ENCODE assay signal across 8 cellular contexts in the genomic region with DNA sequence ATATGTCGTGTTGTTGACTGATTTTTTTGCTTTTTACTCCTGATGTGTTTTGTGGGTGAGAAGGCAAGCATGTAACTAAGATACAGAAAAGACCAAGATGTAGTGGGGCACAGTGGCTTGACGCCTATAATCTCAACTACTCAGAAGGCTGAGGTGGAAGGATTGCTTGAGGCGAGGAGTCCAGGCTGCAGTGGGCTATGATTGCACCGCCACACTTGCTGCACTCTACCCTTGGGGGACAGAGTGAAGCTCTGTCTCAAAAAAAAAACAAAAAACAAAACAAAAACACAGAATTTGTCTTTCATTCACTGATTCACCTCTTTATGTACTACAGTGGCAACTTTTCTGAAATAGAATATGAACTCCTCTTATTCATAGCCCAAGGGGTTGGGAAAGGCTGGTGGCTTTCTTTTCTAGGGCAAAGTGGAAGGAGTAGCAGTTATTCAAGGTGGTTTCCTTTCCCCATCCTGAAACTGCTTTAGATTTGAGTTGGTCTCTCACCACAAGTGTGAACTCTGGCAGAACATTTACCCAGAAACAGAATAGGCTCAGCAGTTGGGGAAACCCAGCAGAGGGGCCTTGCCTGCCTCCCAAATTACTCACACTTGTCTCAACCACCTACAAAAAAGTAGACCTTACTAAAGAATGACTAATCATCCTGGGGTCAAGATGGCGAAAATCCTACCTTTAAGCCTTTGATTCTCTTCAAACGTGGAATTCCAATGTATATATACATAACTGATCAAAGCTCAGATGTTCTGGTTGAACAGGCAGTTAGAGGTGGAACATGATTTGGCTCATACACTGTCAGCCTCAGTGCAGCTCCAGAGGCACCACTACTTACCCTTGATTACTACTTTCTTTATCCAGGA. TPM values are rescaled to one million over a fixed set of nuclear protein-coding genes. Genes with fewer than 3 reads are reported as not detected.
DNase-seq lines count a peak whose midpoint lies in the region; ATAC-seq lines count a peak whose summit lies in the region.

No MANE protein-coding gene starts in this region.

- peak overlapping the region; percentile 54 for H3K4me3 Mint-ChIP-seq in activated CD4-positive, alpha-beta T cell treated with anti-CD3 and anti-CD28 coated beads for 36 hours
- H3K4me3 Mint-ChIP-seq in activated T-cell treated with anti-CD3 and anti-CD28 coated beads, Interleukin-2, amount 50 U/mL, for 72 hours, result peak overlapping the region; percentile 74 to 79

- ATAC-seq in activated CD4-positive, alpha-beta T cell treated with anti-CD3 and anti-CD28 coated beads for 36 hours, result peak; percentile 89
- peak; percentile 83 for ATAC-seq in HG03460 (IDR thresholded peaks at IDR 0.05; ENCODE audit: unreplicated experiment)
- ATAC-seq in activated T-cell treated with anti-CD3 and anti-CD28 coated beads, Interleukin-2, amount 50 U/mL, for 72 hours (replicated peaks in 1 of 2), result peak; percentile 92 to 94

- H3K4me1 Mint-ChIP-seq in activated CD4-positive, alpha-beta T cell treated with anti-CD3 and anti-CD28 coated beads for 36 hours, result peaks cover 91% of the 10 kb centered on the region
- H3K4me1 Mint-ChIP-seq in activated T-cell treated with anti-CD3 and anti-CD28 coated beads, Interleukin-2, amount 50 U/mL, for 72 hours (ENCODE audit: low read depth), result peaks cover 98% of the 10 kb centered on the region

- no peaks in the 10 kb centered on the region for H3K27me3 Mint-ChIP-seq in activated CD4-positive, alpha-beta T cell treated with anti-CD3 and anti-CD28 coated beads for 36 hours
- H3K27me3 Mint-ChIP-seq in activated T-cell treated with anti-CD3 and anti-CD28 coated beads, Interleukin-2, amount 50 U/mL, for 72 hours (ENCODE audit: low read depth), result no peaks in the 10 kb centered on the region

- POLR2A ChIA-PET in activated CD4-positive, alpha-beta T cell treated with anti-CD3 and anti-CD28 coated beads for 36 hours (lab: Charles Lee), result interaction anchor here (0.6 to 1.3 kb wide), 2 partner anchors 30 to 869 kb away, joined by 4 read pairs; no protein-coding TSS in a partner anchor

- peaks cover 47% of the 10 kb centered on the region for H3K36me3 Mint-ChIP-seq in activated CD4-positive, alpha-beta T cell treated with anti-CD3 and anti-CD28 coated beads for 36 hours (ENCODE audit: low read depth)
- peaks cover 13 to 25% of the 10 kb centered on the region in 2 donors for H3K36me3 Mint-ChIP-seq in activated T-cell treated with anti-CD3 and anti-CD28 coated beads, Interleukin-2, amount 50 U/mL, for 72 hours (ENCODE audit: insufficient read depth in 2 of 2)

- CTCF ChIA-PET in activated CD4-positive, alpha-beta T cell treated with anti-CD3 and anti-CD28 coated beads for 36 hours (lab: Charles Lee), result interaction anchor here (0.7 to 1.1 kb wide), 5 partner anchors 23 to 110 kb away, joined by 3 read pairs; no protein-coding TSS in a partner anchor

- intact Hi-C loops in activated CD4-positive, alpha-beta T cell treated with anti-CD3 and anti-CD28 coated beads for 36 hours (cut with DNase I, micrococcal nuclease), result loop anchor here (1.0 to 10.0 kb wide), 11 partner anchors 27 to 1882 kb away; partner anchors contain the start of genes LY75 (in 2 of the 2), RBMS1 (in 2 of the 2) and WDSUB1 (in 1 of the 2)

- DNase-seq in activated CD4-positive, alpha-beta T cell treated with anti-CD3 and anti-CD28 coated beads for 36 hours, result peak; percentile 83
- no peak for DNase-seq in activated CD4-positive, alpha-beta T cell treated with anti-CD3 and anti-CD28 coated beads, Interleukin-2, amount 50 U/mL, for 1 hour
- peak; percentile 81 to 83 for DNase-seq in activated T-cell treated with anti-CD3 and anti-CD28 coated beads, Interleukin-2, amount 50 U/mL, for 72 hours
- peak; percentile 36 to 54 for DNase-seq in stimulated activated CD4-positive, alpha-beta T cell treated with anti-CD3 and anti-CD28 coated beads, Interleukin-12 subunit alpha, Interleukin-12 subunit beta, amount 100 ng/mL, for 24 hours (ENCODE audit: low read depth in 2 of 2)
- DNase-seq in epidermal melanocyte (ENCODE audit: insufficient read length, low spot score) (no peak), 8988T (no peak), superior temporal gyrus (ENCODE audit: extremely low spot score) (no peak)

- H3K27ac Mint-ChIP-seq in activated CD4-positive, alpha-beta T cell treated with anti-CD3 and anti-CD28 coated beads for 36 hours, result peak overlapping the region; percentile 85
- H3K27ac Mint-ChIP-seq in activated T-cell treated with anti-CD3 and anti-CD28 coated beads, Interleukin-2, amount 50 U/mL, for 72 hours, result peak overlapping the region; percentile 87

- no peaks in the 10 kb centered on the region for H3K9me3 Mint-ChIP-seq in activated CD4-positive, alpha-beta T cell treated with anti-CD3 and anti-CD28 coated beads for 36 hours (ENCODE audit: low read depth)
- H3K9me3 Mint-ChIP-seq in activated T-cell treated with anti-CD3 and anti-CD28 coated beads, Interleukin-2, amount 50 U/mL, for 72 hours, result peaks cover 0 to 3% of the 10 kb centered on the region in 2 donors

RNA-seq across cellular contexts. Expression of gene TANK, which starts 6.5 kb away (rescaled TPM):
- total RNA-seq in activated CD4-positive, alpha-beta T cell treated with anti-CD3 and anti-CD28 coated beads for 36 hours, result 10 to 100 TPM; 54.6 to 59.7 TPM
- 10 to 100 TPM; 87.3 to 87.8 TPM for total RNA-seq in activated T-cell treated with anti-CD3 and anti-CD28 coated beads, Interleukin-2, amount 50 U/mL, for 72 hours

Comparison
In these comparisons a context has a peak if more than half of its experiments do, and no peak if none do; other contexts are left out.
1. DNase-seq: peak in activated CD4-positive, alpha-beta T cell treated with anti-CD3 and anti-CD28 coated beads for 36 hours (single experiment), activated T-cell treated with anti-CD3 and anti-CD28 coated beads, Interleukin-2, amount 50 U/mL, for 72 hours (2 of 2) and stimulated activated CD4-positive, alpha-beta T cell treated with anti-CD3 and anti-CD28 coated beads, Interleukin-12 subunit alpha, Interleukin-12 subunit beta, amount 100 ng/mL, for 24 hours (2 of 2); none in activated CD4-positive, alpha-beta T cell treated with anti-CD3 and anti-CD28 coated beads, Interleukin-2, amount 50 U/mL, for 1 hour (single experiment), epidermal melanocyte (single experiment), 8988T (single experiment) and superior temporal gyrus (single experiment).
2. Peak in every context shown above with its lines, with median percentiles within 50 percentile points of each other: ATAC-seq.